Comparison of ENCODE assay signal across 13 cellular contexts in genomic region chr7:5687936-5688673, GRCh38.
DNase-seq lines count a peak whose midpoint lies in the region; ATAC-seq and TF ChIP-seq lines count a peak whose summit lies in the region.
"Had no signal": no experiment of that assay in that cellular context is flagged by ENCODE, and none has a peak within 500 bp of the region (broad histone marks: within the 10 kb centered on the region; RNA-seq: fewer than 3 reads in every experiment).

No MANE protein-coding gene starts in this region.

- DNase-seq in activated CD4-positive, alpha-beta T cell treated with anti-CD3 and anti-CD28 coated beads, Interleukin-2, amount 10 ng/mL, durations not matched to agents 24 days and 14 days: no peak
- no peak for DNase-seq in activated CD4-positive, alpha-beta T cell treated with anti-CD3 and anti-CD28 coated beads, Interleukin-2, amount 50 U/mL, for 48 hours
- DNase-seq in activated CD8-positive, alpha-beta T cell treated with anti-CD3 and anti-CD28 coated beads, Interleukin-2, amount 10 ng/mL, durations not matched to agents 7 days and 5 days: no peak
- DNase-seq in hepatocyte (ENCODE audit: low spot score): no peak
- no peak for DNase-seq in stimulated activated naive CD8-positive, alpha-beta T cell treated with anti-CD3 and anti-CD28 coated beads, Interleukin-15, amount 100 ng/mL, for 72 hours
- DNase-seq in GM03348 (ENCODE audit: low spot score): no peak
- no peak for DNase-seq in T-helper 9 cell
- DNase-seq: activated CD4-positive, alpha-beta T cell treated with anti-CD3 and anti-CD28 coated beads, Interleukin-2, amount 50 U/mL, for 1 hour; foreskin keratinocyte; mesendoderm; NCI-H446; SHP77 had no signal

- POLR2A ChIA-PET in activated CD8-positive, alpha-beta T cell treated with anti-CD3 and anti-CD28 coated beads, Interleukin-2, amount 10 ng/mL, durations not matched to agents 7 days and 5 days (lab: Charles Lee): interaction anchor here (0.7 to 1.7 kb wide), 3 partner anchors 10 to 14 kb away, joined by 3 to 14 read pairs (median 7); no protein-coding TSS in a partner anchor

- H3K27me3 ChIP-seq in hepatocyte: no peaks in the 10 kb centered on the region
- H3K27me3 ChIP-seq: foreskin keratinocyte had no signal

- H3K4me3 ChIP-seq in hepatocyte: no peak overlapping the region

- no peaks in the 10 kb centered on the region for H3K9me3 Mint-ChIP-seq in activated CD4-positive, alpha-beta T cell treated with anti-CD3 and anti-CD28 coated beads, Interleukin-2, amount 10 ng/mL, durations not matched to agents 24 days and 14 days
- no peaks in the 10 kb centered on the region for H3K9me3 Mint-ChIP-seq in activated CD8-positive, alpha-beta T cell treated with anti-CD3 and anti-CD28 coated beads, Interleukin-2, amount 10 ng/mL, durations not matched to agents 7 days and 5 days (ENCODE audit: insufficient read depth)
- H3K9me3 Mint-ChIP-seq in stimulated activated naive CD8-positive, alpha-beta T cell treated with anti-CD3 and anti-CD28 coated beads, Interleukin-15, amount 100 ng/mL, for 72 hours: no peaks in the 10 kb centered on the region

- CTCF ChIA-PET in activated CD8-positive, alpha-beta T cell treated with anti-CD3 and anti-CD28 coated beads, Interleukin-2, amount 10 ng/mL, durations not matched to agents 7 days and 5 days (lab: Charles Lee): interaction anchor here (0.7 to 3.3 kb wide), 8 partner anchors 10 to 193 kb away, joined by 3 to 27 read pairs (median 6); no protein-coding TSS in a partner anchor

- H3K36me3 Mint-ChIP-seq in activated CD4-positive, alpha-beta T cell treated with anti-CD3 and anti-CD28 coated beads, Interleukin-2, amount 10 ng/mL, durations not matched to agents 24 days and 14 days (ENCODE audit: low read depth): peaks cover 53% of the 10 kb centered on the region
- H3K36me3 Mint-ChIP-seq in activated CD8-positive, alpha-beta T cell treated with anti-CD3 and anti-CD28 coated beads, Interleukin-2, amount 10 ng/mL, durations not matched to agents 7 days and 5 days (ENCODE audit: low read depth): peaks cover 34% of the 10 kb centered on the region

- H3K4me3 Mint-ChIP-seq in activated CD4-positive, alpha-beta T cell treated with anti-CD3 and anti-CD28 coated beads, Interleukin-2, amount 10 ng/mL, durations not matched to agents 24 days and 14 days: peak overlapping the region; percentile 72
- H3K4me3 Mint-ChIP-seq in activated CD8-positive, alpha-beta T cell treated with anti-CD3 and anti-CD28 coated beads, Interleukin-2, amount 10 ng/mL, durations not matched to agents 7 days and 5 days: peak overlapping the region; percentile 51
- H3K4me3 Mint-ChIP-seq in stimulated activated naive CD8-positive, alpha-beta T cell treated with anti-CD3 and anti-CD28 coated beads, Interleukin-15, amount 100 ng/mL, for 72 hours: peak overlapping the region; percentile 56 to 76

- intact Hi-C loops in activated CD4-positive, alpha-beta T cell treated with anti-CD3 and anti-CD28 coated beads, Interleukin-2, amount 10 ng/mL, durations not matched to agents 24 days and 14 days (cut with micrococcal nuclease): loop anchor here (2.0 to 5.0 kb wide), 2 partner anchors 17 to 46 kb away; no protein-coding TSS in a partner anchor

- H3K4me1 ChIP-seq in hepatocyte (ENCODE audit: insufficient read depth): peaks cover 39% of the 10 kb centered on the region

- peak overlapping the region; percentile 34 for H3K27ac ChIP-seq in hepatocyte
- H3K27ac ChIP-seq: foreskin keratinocyte had no signal

- H3K4me2 ChIP-seq in hepatocyte: peak overlapping the region; percentile 13

- H3K9me2 ChIP-seq in hepatocyte (replicated peaks; ENCODE audit: insufficient read depth): no peaks in the 10 kb centered on the region

- H3K9me3 ChIP-seq in hepatocyte (ENCODE audit: low read depth): no peaks in the 10 kb centered on the region

- H3K4me1 Mint-ChIP-seq in activated CD4-positive, alpha-beta T cell treated with anti-CD3 and anti-CD28 coated beads, Interleukin-2, amount 10 ng/mL, durations not matched to agents 24 days and 14 days: peaks cover 48% of the 10 kb centered on the region
- H3K4me1 Mint-ChIP-seq in activated CD8-positive, alpha-beta T cell treated with anti-CD3 and anti-CD28 coated beads, Interleukin-2, amount 10 ng/mL, durations not matched to agents 7 days and 5 days (ENCODE audit: low read depth): peaks cover 92% of the 10 kb centered on the region
- H3K4me1 Mint-ChIP-seq in stimulated activated naive CD8-positive, alpha-beta T cell treated with anti-CD3 and anti-CD28 coated beads, Interleukin-15, amount 100 ng/mL, for 72 hours: peaks cover 100% of the 10 kb centered on the region

- H3K36me3 ChIP-seq in hepatocyte (replicated peaks; ENCODE audit: insufficient read depth, low read depth): no peaks in the 10 kb centered on the region

- H4K20me1 ChIP-seq in hepatocyte (ENCODE audit: insufficient read depth, poor library complexity, severe bottlenecking): no peaks in the 10 kb centered on the region

- no peak for ATAC-seq in activated CD8-positive, alpha-beta T cell treated with anti-CD3 and anti-CD28 coated beads, Interleukin-2, amount 10 ng/mL, durations not matched to agents 7 days and 5 days
- no peak for ATAC-seq in stimulated activated naive CD8-positive, alpha-beta T cell treated with anti-CD3 and anti-CD28 coated beads, Interleukin-15, amount 100 ng/mL, for 72 hours
- ATAC-seq in HG03565 (IDR thresholded peaks at IDR 0.05; ENCODE audit: unreplicated experiment): no peak
- ATAC-seq: foreskin keratinocyte had no signal

- H3K27ac Mint-ChIP-seq in activated CD4-positive, alpha-beta T cell treated with anti-CD3 and anti-CD28 coated beads, Interleukin-2, amount 10 ng/mL, durations not matched to agents 24 days and 14 days: peak overlapping the region; percentile 97
- H3K27ac Mint-ChIP-seq in activated CD8-positive, alpha-beta T cell treated with anti-CD3 and anti-CD28 coated beads, Interleukin-2, amount 10 ng/mL, durations not matched to agents 7 days and 5 days: peak overlapping the region; percentile 90
- H3K27ac Mint-ChIP-seq in stimulated activated naive CD8-positive, alpha-beta T cell treated with anti-CD3 and anti-CD28 coated beads, Interleukin-15, amount 100 ng/mL, for 72 hours: peak overlapping the region; percentile 80 to 96

- H3K27me3 Mint-ChIP-seq in activated CD4-positive, alpha-beta T cell treated with anti-CD3 and anti-CD28 coated beads, Interleukin-2, amount 10 ng/mL, durations not matched to agents 24 days and 14 days: no peaks in the 10 kb centered on the region
- H3K27me3 Mint-ChIP-seq in activated CD8-positive, alpha-beta T cell treated with anti-CD3 and anti-CD28 coated beads, Interleukin-2, amount 10 ng/mL, durations not matched to agents 7 days and 5 days (ENCODE audit: low read depth): no peaks in the 10 kb centered on the region
- no peaks in the 10 kb centered on the region for H3K27me3 Mint-ChIP-seq in stimulated activated naive CD8-positive, alpha-beta T cell treated with anti-CD3 and anti-CD28 coated beads, Interleukin-15, amount 100 ng/mL, for 72 hours

- WGBS in hepatocyte (ENCODE audit: low lambda C conversion rate, missing lambda C conversion rate): 71% methylated on average over 11 of the region's 11 CpGs

- no peak for TF ChIP-seq CTCF in hepatocyte (IDR thresholded peaks at IDR 0.05; ENCODE audit: poor library complexity)

- H2AFZ ChIP-seq in hepatocyte: no peak overlapping the region

- H3K79me2 ChIP-seq in hepatocyte: peaks cover 20% of the 10 kb centered on the region
